Comparison of ENCODE assay signal across 17 cellular contexts in the genomic region with DNA sequence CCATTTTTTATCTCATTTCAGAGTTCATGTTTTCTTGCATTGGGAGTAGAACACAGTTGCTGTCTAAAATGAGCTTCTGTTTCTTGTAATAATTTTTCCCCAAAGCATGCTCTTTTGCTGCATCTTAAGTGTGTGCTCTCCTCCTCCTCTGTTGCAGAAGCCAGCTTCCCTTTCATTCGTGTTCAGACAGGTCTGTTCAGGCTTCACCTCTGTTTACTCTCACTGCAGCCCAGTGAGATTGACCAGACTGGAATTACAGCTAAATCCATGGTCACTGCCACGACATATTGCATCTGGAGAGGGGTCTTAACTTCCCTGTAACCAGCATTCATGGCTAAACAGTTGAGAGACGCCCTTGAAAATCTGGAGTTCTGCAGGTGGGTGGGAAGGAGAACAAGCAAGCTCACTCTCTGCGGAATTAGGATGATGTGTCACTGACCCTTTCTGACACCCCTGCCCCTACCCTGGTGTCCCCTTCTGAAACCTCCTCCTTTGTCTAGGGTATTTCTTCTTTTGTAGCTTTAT.
DNase-seq lines count a peak whose midpoint lies in the region; TF ChIP-seq lines count a peak whose summit lies in the region.
"Had no signal": no experiment of that assay in that cellular context is flagged by ENCODE, and none has a peak within 500 bp of the region (broad histone marks: within the 10 kb centered on the region; RNA-seq: fewer than 3 reads in every experiment).

No MANE protein-coding gene starts in this region.

- H3K4me3 Mint-ChIP-seq in activated naive CD4-positive, alpha-beta T cell treated with anti-CD3 and anti-CD28 coated beads, Interleukin-2, amount 10 ng/mL, durations not matched to agents 7 days and 5 days, result no peak overlapping the region
- H3K4me3 Mint-ChIP-seq: CD14-positive monocyte had no signal

- H3K4me1 Mint-ChIP-seq in activated naive CD4-positive, alpha-beta T cell treated with anti-CD3 and anti-CD28 coated beads, Interleukin-2, amount 10 ng/mL, durations not matched to agents 7 days and 5 days, result no peaks in the 10 kb centered on the region
- H3K4me1 Mint-ChIP-seq: CD14-positive monocyte had no signal

- no peak overlapping the region for H3K27ac ChIP-seq in coronary artery
- H3K27ac ChIP-seq: HL-60, SK-N-MC had no signal

- H3K36me3 Mint-ChIP-seq in activated naive CD4-positive, alpha-beta T cell treated with anti-CD3 and anti-CD28 coated beads, Interleukin-2, amount 10 ng/mL, durations not matched to agents 7 days and 5 days, result no peaks in the 10 kb centered on the region
- H3K36me3 Mint-ChIP-seq: CD14-positive monocyte had no signal

- no peaks in the 10 kb centered on the region for H3K9me3 Mint-ChIP-seq in activated naive CD4-positive, alpha-beta T cell treated with anti-CD3 and anti-CD28 coated beads, Interleukin-2, amount 10 ng/mL, durations not matched to agents 7 days and 5 days
- H3K9me3 Mint-ChIP-seq: CD14-positive monocyte had no signal

- DNase-seq in activated naive CD4-positive, alpha-beta T cell treated with anti-CD3 and anti-CD28 coated beads, Interleukin-2, amount 10 ng/mL, durations not matched to agents 7 days and 5 days, result peak; percentile 5
- DNase-seq in activated naive CD4-positive, alpha-beta T cell (lab: John Stamatoyannopoulos, UW), result no peak
- DNase-seq in coronary artery (ENCODE audit: low spot score), result peak; percentile 31
- peak; percentile 4 to 28 for DNase-seq in lower leg skin (ENCODE audit: low spot score in 2 of 2)
- DNase-seq in NOMO-1 treated with DMSO at 0.1 percent for 48 hours (lab: John Stamatoyannopoulos, UW; ENCODE audit: unreplicated experiment), result no peak
- DNase-seq in germinal center (ENCODE audit: low spot score), result no peak
- no peak for DNase-seq in activated CD4-positive, alpha-beta T cell treated with anti-CD3 and anti-CD28 coated beads, Interleukin-2, amount 50 U/mL, for 4 hours
- DNase-seq: H7; IMR-90; NCI-H187 treated with DMSO at 0.1 percent for 48 hours; NCI-H345; NCI-H524 treated with DMSO at 0.1 percent for 48 hours; NK-92 treated with Interleukin-12 subunit alpha and Interleukin-12 subunit beta, amount 100 ng/mL, for 24 hours; SHP77 had no signal

- CTCF ChIA-PET in activated naive CD4-positive, alpha-beta T cell treated with anti-CD3 and anti-CD28 coated beads, Interleukin-2, amount 10 ng/mL, durations not matched to agents 7 days and 5 days (lab: Charles Lee), result interaction anchor here (1.2 kb wide), 1 partner anchor 480 kb away, joined by 3 read pairs; no protein-coding TSS in a partner anchor

- TF ChIP-seq POLR2A in lower leg skin (IDR thresholded peaks at IDR 0.05), result no peak

- H3K4me3 ChIP-seq in coronary artery (no peak overlapping the region), lower leg skin (ENCODE audit: low read depth, poor library complexity, severe bottlenecking) (no peak overlapping the region)
- H3K4me3 ChIP-seq: SK-N-MC had no signal

- intact Hi-C loops in lower leg skin (cut with DNase I; ENCODE audit: low total_unique reads), result no loop called here

- no peak overlapping the region for H3K27ac Mint-ChIP-seq in activated naive CD4-positive, alpha-beta T cell treated with anti-CD3 and anti-CD28 coated beads, Interleukin-2, amount 10 ng/mL, durations not matched to agents 7 days and 5 days
- H3K27ac Mint-ChIP-seq: CD14-positive monocyte had no signal

- 58 to 65% methylated on average over 4 of the region's 4 CpGs for WGBS in lower leg skin, 2 donors

- peaks cover 32% of the 10 kb centered on the region for H3K27me3 Mint-ChIP-seq in activated naive CD4-positive, alpha-beta T cell treated with anti-CD3 and anti-CD28 coated beads, Interleukin-2, amount 10 ng/mL, durations not matched to agents 7 days and 5 days

- TF ChIP-seq CTCF in coronary artery (IDR thresholded peaks at IDR 0.05), result no peak
- TF ChIP-seq CTCF in lower leg skin (IDR thresholded peaks at IDR 0.05), result no peak

Comparison
In these comparisons a context has a peak if more than half of its experiments do, and no peak if none do; other contexts are left out.
1. DNase-seq: peak in activated naive CD4-positive, alpha-beta T cell treated with anti-CD3 and anti-CD28 coated beads, Interleukin-2, amount 10 ng/mL, durations not matched to agents 7 days and 5 days (single experiment), coronary artery (single experiment) and lower leg skin (2 of 2); none in activated naive CD4-positive, alpha-beta T cell (0 of 4), NOMO-1 treated with DMSO at 0.1 percent for 48 hours (single experiment), germinal center (single experiment) and activated CD4-positive, alpha-beta T cell treated with anti-CD3 and anti-CD28 coated beads, Interleukin-2, amount 50 U/mL, for 4 hours (0 of 2).